3 cellular contexts compared by ENCODE assay signal in the genomic region with DNA sequence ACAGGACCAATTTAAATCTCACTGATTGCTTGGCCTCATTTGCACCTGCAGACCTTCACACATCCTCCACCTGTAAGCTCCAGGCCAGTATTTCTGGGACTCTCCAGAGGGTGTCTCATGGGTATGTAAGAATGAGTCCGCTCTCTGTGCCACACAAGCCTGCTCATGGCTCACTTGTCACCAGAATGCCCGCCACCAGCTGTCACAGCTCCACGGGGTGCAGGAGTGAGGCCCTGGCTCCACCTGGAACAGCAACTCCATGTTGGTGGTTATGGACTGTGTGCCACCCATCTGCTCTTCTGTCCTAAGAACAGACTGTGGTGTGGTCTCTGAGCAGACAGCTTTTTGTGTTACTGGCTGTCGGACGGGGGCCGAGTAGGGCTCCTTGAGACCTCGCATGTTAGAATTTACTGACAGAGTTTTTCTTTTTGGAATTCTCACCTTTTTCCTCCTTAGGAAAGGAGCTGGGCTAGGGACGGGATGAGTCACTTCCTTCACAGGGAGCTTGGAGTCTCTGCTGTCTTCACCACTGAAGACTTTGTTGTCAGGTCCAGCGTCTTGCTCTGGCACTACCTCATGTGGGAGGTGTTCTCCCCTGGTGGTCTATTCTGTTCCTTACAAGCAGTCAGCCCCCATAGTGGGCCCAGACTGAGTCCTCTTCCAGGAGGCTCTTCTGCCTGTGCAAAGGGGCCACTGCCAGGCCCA. TPM values are rescaled to one million over a fixed set of nuclear protein-coding genes. Genes with fewer than 3 reads are reported as not detected.
"Had no signal": no experiment of that assay in that cellular context is flagged by ENCODE, and none has a peak within 500 bp of the region (broad histone marks: within the 10 kb centered on the region; RNA-seq: fewer than 3 reads in every experiment).

No MANE protein-coding gene starts in this region.

RNA-seq across cellular contexts. Expression of gene STEAP1B, which starts 6.5 kb away (rescaled TPM):
- total RNA-seq: activated naive CD4-positive, alpha-beta T cell treated with anti-CD3 and anti-CD28 coated beads, Interleukin-2, amount 50 U/mL, for 72 hours; ascending aorta; cardiac muscle cell had no signal
